ENCODE assay signal across 8 cellular contexts in the genomic region with DNA sequence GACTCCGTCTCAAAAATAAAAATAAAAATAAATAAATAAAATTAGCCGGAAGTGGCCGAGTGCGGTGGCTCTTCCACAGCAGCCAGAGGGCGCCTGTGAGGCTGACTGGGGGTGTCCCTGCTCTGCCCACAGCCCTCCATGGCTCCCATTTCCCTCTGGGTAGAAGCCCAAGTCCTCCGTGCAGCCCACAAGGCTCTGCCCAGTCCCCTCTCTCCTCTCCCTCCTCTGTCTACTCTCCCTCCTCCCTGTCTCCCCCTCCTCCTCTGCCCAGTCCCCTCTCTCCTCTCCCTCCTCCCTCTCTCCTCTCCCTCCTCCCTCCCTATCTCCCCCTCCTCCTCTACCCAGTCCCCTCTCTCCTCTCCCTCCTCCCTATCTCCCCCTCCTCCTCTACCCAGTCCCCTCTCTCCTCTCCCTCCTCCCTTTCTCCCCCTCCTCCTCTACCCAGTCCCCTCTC. TPM values are rescaled to one million over a fixed set of nuclear protein-coding genes. Genes with fewer than 3 reads are reported as not detected.
DNase-seq lines count a peak whose midpoint lies in the region; TF ChIP-seq lines count a peak whose summit lies in the region.

No MANE protein-coding gene starts in this region.

- H3K27ac ChIP-seq in substantia nigra (ENCODE audit: low read depth, low read length, poor library complexity, severe bottlenecking) = no peak overlapping the region
- H3K27ac ChIP-seq in ovary = no peak overlapping the region

- no peaks in the 10 kb centered on the region for H3K9me3 ChIP-seq in ovary

- intact Hi-C loops in ovary (cut with DNase I) = loop anchor here in 2 of 4 donors (10.0 kb wide), 3 partner anchors 143 to 223 kb away; partner anchors contain the start of genes KISS1R (in 1 of the 2), R3HDM4 (in 1 of the 2) and WDR18 (in 1 of the 2)

- DNase-seq in DMS 273 (lab: John Stamatoyannopoulos, UW; ENCODE audit: unreplicated experiment) = peak; percentile 83
- DNase-seq in DMS 273 treated with DMSO at 0.1 percent for 48 hours (lab: John Stamatoyannopoulos, UW) = no peak
- peak; percentile 15 for DNase-seq in NCI-H446 treated with DMSO at 0.1 percent for 48 hours (lab: John Stamatoyannopoulos, UW)
- peak; percentile 43 for DNase-seq in activated naive CD4-positive, alpha-beta T cell treated with anti-CD3 and anti-CD28 coated beads, Interleukin-2, amount 50 U/mL, for 16 hours
- no peak for DNase-seq in kidney epithelial cell (ENCODE audit: low read depth)
- no peak for DNase-seq in substantia nigra (lab: John Stamatoyannopoulos, UW)
- DNase-seq in ovary = no peak
- no peak for DNase-seq in DMS153 (lab: John Stamatoyannopoulos, UW)

- TF ChIP-seq EP300 in ovary (IDR thresholded peaks at IDR 0.05) = no peak

- no peaks in the 10 kb centered on the region for H3K4me1 ChIP-seq in ovary (ENCODE audit: insufficient read depth)

- TF ChIP-seq CTCF in kidney epithelial cell (IDR thresholded peaks at IDR 0.05; ENCODE audit: insufficient read depth, low read length, poor library complexity, severe bottlenecking) = peak; percentile 71
- no peak for TF ChIP-seq CTCF in ovary (IDR thresholded peaks at IDR 0.05)

- no peaks in the 10 kb centered on the region for H3K27me3 ChIP-seq in kidney epithelial cell (ENCODE audit: control insufficient read depth, insufficient read depth, low read length)
- H3K27me3 ChIP-seq in ovary = no peaks in the 10 kb centered on the region

- H3K36me3 ChIP-seq in kidney epithelial cell (ENCODE audit: control insufficient read depth, insufficient read depth, low read length) (no peaks in the 10 kb centered on the region), ovary (no peaks in the 10 kb centered on the region)

- H3K4me3 ChIP-seq in kidney epithelial cell (ENCODE audit: low read depth, low read length) (no peak overlapping the region), ovary (no peak overlapping the region)

- 12 to 21% (median 18%) methylated on average over 6 of the region's 6 CpGs for WGBS in ovary, 3 donors

- TF ChIP-seq POLR2A in ovary (IDR thresholded peaks at IDR 0.05) = no peak

RNA-seq across cellular contexts. Expression of gene MISP, which starts 20.4 kb away (rescaled TPM):
- 45.6 and 52.4 TPM in 2 replicates for total RNA-seq in kidney epithelial cell
- 10 to 100 TPM in 1 of 7 donors, 1 to 10 TPM in 3, under 1 TPM in 3; 0.08 to 44.0 (median 1.4) TPM for total RNA-seq in ovary
- polyA plus RNA-seq in ovary = under 1 TPM; 0.12 to 0.19 TPM

RNA-seq across cellular contexts. Expression of gene PTBP1, which starts 25.9 kb away (rescaled TPM):
- total RNA-seq in kidney epithelial cell = 268 and 349 TPM in 2 replicates
- 100 to 1,000 TPM in 6 of 7 donors, 10 to 100 TPM in 1; 73.4 to 312 (median 233) TPM for total RNA-seq in ovary
- polyA plus RNA-seq in ovary = 100 to 1,000 TPM in 1 of 2 donors, 10 to 100 TPM in 1; 94.4 to 112 TPM

RNA-seq across cellular contexts. Expression of gene PLPPR3, which starts 50.4 kb away (rescaled TPM):
- 2.9 and 4.1 TPM in 2 replicates for total RNA-seq in kidney epithelial cell
- 10 to 100 TPM in 1 of 7 donors, 1 to 10 TPM in 1, under 1 TPM in 3, not detected in 2; 0.36 to 11.4 (median 0.80) TPM for total RNA-seq in ovary
- under 1 TPM; 0.18 to 0.24 TPM for polyA plus RNA-seq in ovary

RNA-seq across cellular contexts. Expression of gene AZU1, which starts 56.3 kb away (rescaled TPM):
- total RNA-seq in kidney epithelial cell (not detected in 2 replicates), ovary (1 to 10 TPM in 1 of 7 donors, not detected in 6; 1.0 TPM)
- polyA plus RNA-seq in ovary = under 1 TPM in 1 of 2 donors, not detected in 1; 0.11 TPM

Comparison
In these comparisons a context has a peak if more than half of its experiments do, and no peak if none do; other contexts are left out.
1. DNase-seq: peak in DMS 273 (single experiment), NCI-H446 treated with DMSO at 0.1 percent for 48 hours (single experiment) and activated naive CD4-positive, alpha-beta T cell treated with anti-CD3 and anti-CD28 coated beads, Interleukin-2, amount 50 U/mL, for 16 hours (single experiment); none in DMS 273 treated with DMSO at 0.1 percent for 48 hours (single experiment), kidney epithelial cell (single experiment), substantia nigra (0 of 49), ovary (0 of 5) and DMS153 (single experiment).